In genomic region chr1:25565626-25566025, GRCh38 we compare ENCODE assay signal across 12 cellular contexts. TPM values are rescaled to one million over a fixed set of nuclear protein-coding genes. Genes with fewer than 3 reads are reported as not detected.
DNase-seq lines count a peak whose midpoint lies in the region; ATAC-seq lines count a peak whose summit lies in the region.
"Had no signal": no experiment of that assay in that cellular context is flagged by ENCODE, and none has a peak within 500 bp of the region (broad histone marks: within the 10 kb centered on the region; RNA-seq: fewer than 3 reads in every experiment).

No MANE protein-coding gene starts in this region.

- H2BK15ac ChIP-seq in mesenchymal stem cell (ENCODE audit: low read depth, poor library complexity, severe bottlenecking), result no peak overlapping the region

- peaks cover 58% of the 10 kb centered on the region for H3K4me1 ChIP-seq in mesenchymal stem cell (ENCODE audit: control insufficient read depth, insufficient read depth, low read depth, low read length)

- H3K18ac ChIP-seq in mesenchymal stem cell (ENCODE audit: low read depth in 1 of 2, low read length in 2 of 2), result no peak overlapping the region

- no peak overlapping the region for H2BK5ac ChIP-seq in mesenchymal stem cell (ENCODE audit: low read depth, low read length, poor library complexity, severe bottlenecking)

- peak overlapping the region; percentile 9 for H4K8ac ChIP-seq in mesenchymal stem cell (ENCODE audit: low read length)

- H3K36me3 Mint-ChIP-seq in activated T-cell treated with anti-CD3 and anti-CD28 coated beads, Interleukin-2, amount 50 U/mL, for 72 hours (ENCODE audit: insufficient read depth in 2 of 2), result no peaks in the 10 kb centered on the region
- peaks cover 16% of the 10 kb centered on the region for H3K36me3 Mint-ChIP-seq in activated T-helper 17 cell treated with anti-CD3 and anti-CD28 coated beads, Interleukin-2, amount 50 U/mL, for 72 hours (ENCODE audit: low read depth)

- H3K14ac ChIP-seq in mesenchymal stem cell (ENCODE audit: low read length in 2 of 2), result no peak overlapping the region

- H3K4me1 Mint-ChIP-seq in activated T-cell treated with anti-CD3 and anti-CD28 coated beads, Interleukin-2, amount 50 U/mL, for 72 hours (ENCODE audit: low read depth), result peaks cover 77% of the 10 kb centered on the region
- peaks cover 28% of the 10 kb centered on the region for H3K4me1 Mint-ChIP-seq in activated T-helper 17 cell treated with anti-CD3 and anti-CD28 coated beads, Interleukin-2, amount 50 U/mL, for 72 hours

- no peak overlapping the region for H3K4ac ChIP-seq in mesenchymal stem cell (ENCODE audit: low read depth in 1 of 2, low read length in 2 of 2)

- H3K4me2 ChIP-seq in mesenchymal stem cell (ENCODE audit: low read length, poor library complexity, severe bottlenecking), result no peak overlapping the region
- H3K4me2 ChIP-seq: SK-N-SH had no signal

- no peak overlapping the region for H2AFZ ChIP-seq in mesenchymal stem cell (ENCODE audit: low read depth, low read length)

- H4K91ac ChIP-seq in mesenchymal stem cell (ENCODE audit: low read length), result no peak overlapping the region

- WGBS in mesenchymal stem cell, result 78% methylated on average over 6 of the region's 8 CpGs

- no peak overlapping the region for H3K4me3 ChIP-seq in mesenchymal stem cell (ENCODE audit: insufficient read depth in 1 of 2, low read depth in 1 of 2, low read length in 2 of 2)

- H2BK12ac ChIP-seq in mesenchymal stem cell (ENCODE audit: low read length in 2 of 2), result no peak overlapping the region

- H3K9me3 Mint-ChIP-seq in activated T-cell treated with anti-CD3 and anti-CD28 coated beads, Interleukin-2, amount 50 U/mL, for 72 hours, result no peaks in the 10 kb centered on the region
- no peaks in the 10 kb centered on the region for H3K9me3 Mint-ChIP-seq in activated T-helper 17 cell treated with anti-CD3 and anti-CD28 coated beads, Interleukin-2, amount 50 U/mL, for 72 hours
- H3K9me3 Mint-ChIP-seq: activated T-helper 2 cell treated with anti-CD3 and anti-CD28 coated beads, Interferon-gamma antibody, Interleukin-2, Interleukin-4, amounts not matched to agents 10 μg/mL and 5 μg/mL and 100 μg/mL, durations not matched to agents 14 hours and 24 hours and 36 hours had no signal

- no peaks in the 10 kb centered on the region for H3K27me3 ChIP-seq in mesenchymal stem cell (ENCODE audit: control insufficient read depth in 1 of 2, insufficient read depth in 1 of 2, low read length in 2 of 2)

- no peak overlapping the region for H3K23ac ChIP-seq in mesenchymal stem cell (ENCODE audit: low read length in 2 of 2)

- ATAC-seq in activated T-cell treated with anti-CD3 and anti-CD28 coated beads, Interleukin-2, amount 50 U/mL, for 72 hours (replicated peaks in 1 of 2), result no peak
- ATAC-seq in activated T-helper 17 cell treated with anti-CD3 and anti-CD28 coated beads, Interleukin-2, amount 50 U/mL, for 72 hours (replicated peaks), result no peak
- no peak for ATAC-seq in HG02973 (IDR thresholded peaks at IDR 0.05; ENCODE audit: unreplicated experiment)

- no peaks in the 10 kb centered on the region for H3K9me3 ChIP-seq in mesenchymal stem cell (ENCODE audit: control insufficient read depth, low read length)
- H3K9me3 ChIP-seq: SK-N-SH had no signal

- H3K9ac ChIP-seq in mesenchymal stem cell (ENCODE audit: low read length), result no peak overlapping the region
- H3K9ac ChIP-seq: SK-N-SH had no signal

- DNase-seq in activated T-cell treated with anti-CD3 and anti-CD28 coated beads, Interleukin-2, amount 50 U/mL, for 72 hours, result no peak
- DNase-seq in activated T-cell treated with anti-CD3 and anti-CD28 coated beads for 4 hours (no peak), mesenchymal stem cell (no peak), NCI-H1694 (lab: John Stamatoyannopoulos, UW) (no peak), occipital lobe (lab: John Stamatoyannopoulos, UW) (no peak)
- DNase-seq: ACHN, DMS79, SK-N-SH had no signal

- no peaks in the 10 kb centered on the region for H3K27me3 Mint-ChIP-seq in activated T-cell treated with anti-CD3 and anti-CD28 coated beads, Interleukin-2, amount 50 U/mL, for 72 hours (ENCODE audit: low read depth)
- H3K27me3 Mint-ChIP-seq in activated T-helper 17 cell treated with anti-CD3 and anti-CD28 coated beads, Interleukin-2, amount 50 U/mL, for 72 hours, result no peaks in the 10 kb centered on the region

- peak overlapping the region; percentile 61 for H3K27ac Mint-ChIP-seq in activated T-cell treated with anti-CD3 and anti-CD28 coated beads, Interleukin-2, amount 50 U/mL, for 72 hours
- no peak overlapping the region for H3K27ac Mint-ChIP-seq in activated T-helper 17 cell treated with anti-CD3 and anti-CD28 coated beads, Interleukin-2, amount 50 U/mL, for 72 hours
- H3K27ac Mint-ChIP-seq: activated T-helper 2 cell treated with anti-CD3 and anti-CD28 coated beads, Interferon-gamma antibody, Interleukin-2, Interleukin-4, amounts not matched to agents 10 μg/mL and 5 μg/mL and 100 μg/mL, durations not matched to agents 14 hours and 24 hours and 36 hours had no signal

- H3K36me3 ChIP-seq in mesenchymal stem cell (ENCODE audit: control insufficient read depth in 1 of 2, insufficient read depth in 2 of 2, low read depth in 1 of 2, low read length in 2 of 2), result peaks cover 20 to 21% of the 10 kb centered on the region in 2 experiments

- no peak overlapping the region for H2BK120ac ChIP-seq in mesenchymal stem cell (ENCODE audit: low read depth, low read length)

- H3K4me3 Mint-ChIP-seq in activated T-cell treated with anti-CD3 and anti-CD28 coated beads, Interleukin-2, amount 50 U/mL, for 72 hours, result peak overlapping the region; percentile 77 to 92
- peak overlapping the region; percentile 57 for H3K4me3 Mint-ChIP-seq in activated T-helper 17 cell treated with anti-CD3 and anti-CD28 coated beads, Interleukin-2, amount 50 U/mL, for 72 hours

- peaks cover 22% of the 10 kb centered on the region for H3K79me1 ChIP-seq in mesenchymal stem cell (replicated peaks; ENCODE audit: low read length, poor library complexity, severe bottlenecking)

- peak overlapping the region; percentile 93 for H2AK5ac ChIP-seq in mesenchymal stem cell (ENCODE audit: low read length, severe bottlenecking)

- H3K27ac ChIP-seq in mesenchymal stem cell (ENCODE audit: low read length, poor library complexity, severe bottlenecking), result peak overlapping the region; percentile 22
- peak overlapping the region; percentile 97 for H3K27ac ChIP-seq in temporal lobe (ENCODE audit: low read depth, low read length)

RNA-seq across cellular contexts. Expression of gene LDLRAP1, which starts 22.2 kb away (rescaled TPM):
- 10 to 100 TPM; 13.5 to 14.7 TPM for total RNA-seq in activated T-cell treated with anti-CD3 and anti-CD28 coated beads, Interleukin-2, amount 50 U/mL, for 72 hours
- 10 to 100 TPM in 1 of 2 donors, 1 to 10 TPM in 1; 6.7 to 10.3 TPM for total RNA-seq in activated T-helper 17 cell treated with anti-CD3 and anti-CD28 coated beads, Interleukin-2, amount 50 U/mL, for 72 hours
- 11.6 TPM for polyA plus RNA-seq in mesenchymal stem cell (2013, experiment 1 of 2)
- 12.2 TPM for polyA plus RNA-seq in mesenchymal stem cell (2013, experiment 2 of 2)
- total RNA-seq in temporal lobe, result 0.98 TPM
- total RNA-seq in occipital lobe, result 1.2 TPM

RNA-seq across cellular contexts. Expression of gene MAN1C1, which starts 51.0 kb away (rescaled TPM):
- total RNA-seq in activated T-cell treated with anti-CD3 and anti-CD28 coated beads, Interleukin-2, amount 50 U/mL, for 72 hours, result 10 to 100 TPM in 1 of 2 donors, 1 to 10 TPM in 1; 9.4 to 13.3 TPM
- total RNA-seq in activated T-helper 17 cell treated with anti-CD3 and anti-CD28 coated beads, Interleukin-2, amount 50 U/mL, for 72 hours, result 1 to 10 TPM; 6.2 to 7.7 TPM
- 11.2 TPM for polyA plus RNA-seq in mesenchymal stem cell (2013, experiment 1 of 2)
- 11.4 TPM for polyA plus RNA-seq in mesenchymal stem cell (2013, experiment 2 of 2)
- total RNA-seq in temporal lobe (6.9 TPM), occipital lobe (8.6 TPM)
